Comparison of ENCODE assay signal across 12 cellular contexts in genomic region chr2:128301501-128301966, GRCh38. TPM values are rescaled to one million over a fixed set of nuclear protein-coding genes. Genes with fewer than 3 reads are reported as not detected.
A peak's percentile ranks its signal among the peaks of the same experiment; 100 is the strongest.
DNase-seq lines count a peak whose midpoint lies in the region; ATAC-seq, FAIRE-seq and TF ChIP-seq lines count a peak whose summit lies in the region.
"Had no signal": no experiment of that assay in that cellular context is flagged by ENCODE, and none has a peak within 500 bp of the region (broad histone marks: within the 10 kb centered on the region; RNA-seq: fewer than 3 reads in every experiment).

No MANE protein-coding gene starts in this region.

- intact Hi-C loops in upper lobe of right lung (cut with DNase I): no loop called here

- H3K4me1 ChIP-seq in mesodermal cell (ENCODE audit: control insufficient read depth, insufficient read depth, low read length, poor library complexity, severe bottlenecking): peaks cover 33% of the 10 kb centered on the region
- H3K4me1 ChIP-seq in upper lobe of right lung: peaks cover 20% of the 10 kb centered on the region
- H3K4me1 ChIP-seq in effector memory CD4-positive, alpha-beta T cell (ENCODE audit: control insufficient read depth, insufficient read depth, low read length, poor library complexity, severe bottlenecking): no peaks in the 10 kb centered on the region

- H3K9me3 ChIP-seq in mesodermal cell (ENCODE audit: control insufficient read depth, low read length): no peaks in the 10 kb centered on the region
- no peaks in the 10 kb centered on the region for H3K9me3 ChIP-seq in upper lobe of right lung
- no peaks in the 10 kb centered on the region for H3K9me3 ChIP-seq in effector memory CD4-positive, alpha-beta T cell (ENCODE audit: control insufficient read depth, low read length)

- DNase-seq in DMS 273 (lab: John Stamatoyannopoulos, UW; ENCODE audit: unreplicated experiment) (peak; percentile 26), DMS 273 treated with DMSO at 0.1 percent for 48 hours (lab: John Stamatoyannopoulos, UW) (no peak), caudate nucleus (lab: John Stamatoyannopoulos, UW) (peak in 11 of 61 donors; percentile 21 to 67 (median 32)), upper lobe of right lung (no peak), DMS53 treated with DMSO at 0.1 percent for 48 hours (lab: John Stamatoyannopoulos, UW; ENCODE audit: unreplicated experiment) (no peak), HTR-8/SVneo (ENCODE audit: insufficient read length, low spot score) (no peak)
- DNase-seq in effector memory CD4-positive, alpha-beta T cell: no peak
- DNase-seq: activated CD8-positive, alpha-beta memory T cell treated with anti-CD3 and anti-CD28 coated beads, Interleukin-2, amount 50 U/mL, for 48 hours; naive thymus-derived CD4-positive, alpha-beta T cell; RPMI8226 had no signal

- no peak for TF ChIP-seq CTCF in upper lobe of right lung (IDR thresholded peaks at IDR 0.05)

- H3K36me3 ChIP-seq in mesodermal cell (ENCODE audit: control insufficient read depth, insufficient read depth, low read length) (no peaks in the 10 kb centered on the region), upper lobe of right lung (no peaks in the 10 kb centered on the region)
- no peaks in the 10 kb centered on the region for H3K36me3 ChIP-seq in effector memory CD4-positive, alpha-beta T cell (ENCODE audit: control insufficient read depth, insufficient read depth, low read length)

- H3K4me3 ChIP-seq in mesodermal cell (ENCODE audit: extremely low read depth, insufficient read depth, low read length, poor library complexity, severe bottlenecking) (no peak overlapping the region), upper lobe of right lung (no peak overlapping the region)
- no peak overlapping the region for H3K4me3 ChIP-seq in effector memory CD4-positive, alpha-beta T cell (ENCODE audit: insufficient read depth, low read depth, low read length, poor library complexity, severe bottlenecking)

- FAIRE-seq in HTR-8/SVneo (lab: Jason Lieb, UNC): no peak

- H3K27me3 ChIP-seq in upper lobe of right lung: no peaks in the 10 kb centered on the region
- no peaks in the 10 kb centered on the region for H3K27me3 ChIP-seq in effector memory CD4-positive, alpha-beta T cell (replicated peaks; ENCODE audit: control insufficient read depth, insufficient read depth, low read length, poor library complexity, severe bottlenecking)

- H3K27ac ChIP-seq in caudate nucleus (ENCODE audit: low read depth, low read length) (peak overlapping the region; percentile 58), mesodermal cell (ENCODE audit: low read depth, low read length, severe bottlenecking) (peak overlapping the region; percentile 49), upper lobe of right lung (no peak overlapping the region)
- no peak overlapping the region for H3K27ac ChIP-seq in effector memory CD4-positive, alpha-beta T cell (ENCODE audit: insufficient read depth, low read length, poor library complexity, severe bottlenecking)
- H3K27ac ChIP-seq: 22Rv1 had no signal

- ATAC-seq in upper lobe of right lung: peak; percentile 11
- ATAC-seq: naive thymus-derived CD4-positive, alpha-beta T cell had no signal

- WGBS in mesodermal cell (ENCODE audit: insufficient coverage in 2 of 2), 2 experiments: 83 to 84% methylated on average over 7 to 13 of the region's 13 CpGs

RNA-seq across cellular contexts. Expression of gene HS6ST1, which starts 17.1 kb away (rescaled TPM):
- polyA plus RNA-seq in mesodermal cell (2013, experiment 1 of 2): 22.0 TPM
- 18.4 TPM for polyA plus RNA-seq in mesodermal cell (2013, experiment 2 of 2)
- 33.2 TPM for total RNA-seq in upper lobe of right lung

Comparison
In these comparisons a context has a peak if more than half of its experiments do, and no peak if none do; other contexts are left out.
1. H3K27ac ChIP-seq: peak in caudate nucleus (single experiment) and mesodermal cell (single experiment); none in upper lobe of right lung (single experiment) and effector memory CD4-positive, alpha-beta T cell (single experiment).